ENCODE assay signal across 12 cellular contexts in the genomic region with DNA sequence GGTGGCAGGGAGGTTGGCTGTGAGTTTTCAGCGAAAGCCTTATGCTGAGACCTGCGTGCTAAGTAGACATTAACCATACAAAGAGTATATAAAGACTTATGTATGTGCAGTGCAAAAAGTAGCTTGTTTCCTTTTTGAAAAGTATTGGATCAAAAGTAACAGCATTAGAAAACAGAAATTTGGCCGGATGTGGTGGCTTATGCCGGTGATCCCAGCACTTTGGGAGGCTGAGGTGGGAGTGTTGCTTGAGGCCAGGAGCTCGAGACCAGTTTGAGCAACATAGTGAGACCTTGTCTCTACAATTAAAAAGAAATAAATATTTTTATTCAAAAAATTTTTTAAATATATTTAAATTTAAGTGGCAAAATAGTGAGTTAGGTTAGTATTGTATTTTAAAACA.
"Had no signal": no experiment of that assay in that cellular context is flagged by ENCODE, and none has a peak within 500 bp of the region (broad histone marks: within the 10 kb centered on the region; RNA-seq: fewer than 3 reads in every experiment).

No MANE protein-coding gene starts in this region.

- H3K4me3 ChIP-seq: breast epithelium had no signal

- H3K27me3 Mint-ChIP-seq: activated CD4-positive, alpha-beta memory T cell treated with anti-CD3 and anti-CD28 coated beads, Interleukin-2, amount 10 ng/mL, durations not matched to agents 7 days and 5 days; progenitor cell of endocrine pancreas; T-helper 17 cell had no signal

- H3K27me3 ChIP-seq: breast epithelium had no signal

- H3K9me3 Mint-ChIP-seq: activated CD4-positive, alpha-beta memory T cell treated with anti-CD3 and anti-CD28 coated beads, Interleukin-2, amount 10 ng/mL, durations not matched to agents 7 days and 5 days had no signal

- H3K4me3 Mint-ChIP-seq: T-helper 17 cell had no signal

- DNase-seq: activated CD4-positive, alpha-beta memory T cell treated with anti-CD3 and anti-CD28 coated beads, Interleukin-2, amount 10 ng/mL, durations not matched to agents 7 days and 5 days; activated naive CD4-positive, alpha-beta T cell; activated T-cell treated with anti-CD3 and anti-CD28 coated beads, Interleukin-2, amount 50 U/mL, for 72 hours; dermis blood vessel endothelial cell; hippocampal formation; midbrain; nucleus accumbens; stimulated activated naive CD4-positive, alpha-beta T cell treated with Interleukin-2 at 50 U/mL for 16 hours; T-helper 17 cell; trophoblast cell had no signal

- H3K4me1 ChIP-seq: breast epithelium had no signal

- H3K9me3 ChIP-seq: breast epithelium had no signal

- H3K27ac Mint-ChIP-seq: activated CD4-positive, alpha-beta memory T cell treated with anti-CD3 and anti-CD28 coated beads, Interleukin-2, amount 10 ng/mL, durations not matched to agents 7 days and 5 days; activated T-cell treated with anti-CD3 and anti-CD28 coated beads, Interleukin-2, amount 50 U/mL, for 72 hours had no signal

- H3K27ac ChIP-seq: breast epithelium had no signal
